Comparison of ENCODE assay signal across 8 cellular contexts in genomic region chr12:46546634-46547273, GRCh38.
DNase-seq lines count a peak whose midpoint lies in the region; ATAC-seq and TF ChIP-seq lines count a peak whose summit lies in the region.

No MANE protein-coding gene starts in this region.

- peak; percentile 50 for DNase-seq in EH (ENCODE audit: low read depth)
- peak; percentile 67 for DNase-seq in choroid plexus epithelial cell (ENCODE audit: low read depth)
- DNase-seq in NCI-H1930 (lab: John Stamatoyannopoulos, UW): no peak
- no peak for DNase-seq in NCI-H128 (lab: John Stamatoyannopoulos, UW; ENCODE audit: unreplicated experiment)
- no peak for DNase-seq in Caco-2
- no peak for DNase-seq in medulla oblongata (ENCODE audit: extremely low spot score)

- no TSS peak for BruUV-seq in Caco-2 (replicated peaks; lab: Mats Ljungman, UMichigan)

- H3K27ac Mint-ChIP-seq in Caco-2 (ENCODE audit: unreplicated experiment): no peak overlapping the region

- H3K4me3 Mint-ChIP-seq in Caco-2 (ENCODE audit: unreplicated experiment): no peak overlapping the region

- TF ChIP-seq CTCF in choroid plexus epithelial cell (conservative IDR thresholded peaks at IDR 0.05; ENCODE audit: low read depth, low read length) (no peak), Caco-2 (IDR thresholded peaks at IDR 0.05; ENCODE audit: insufficient read depth in 1 of 2, low read depth in 1 of 2, low read length in 1 of 2, severe bottlenecking in 1 of 2, unreplicated experiment in 1 of 2) (no peak)

- H3K36me3 ChIP-seq in Caco-2 (ENCODE audit: control insufficient read depth, insufficient read depth, low read length): no peaks in the 10 kb centered on the region

- POLR2A ChIA-PET in Caco-2 (lab: Charles Lee): no interaction called here

- 0 out of 2 replicates have a peak, but pooled peaks cover 4% of the 10 kb centered on the region for H3K9me3 ChIP-seq in Caco-2

- no peak overlapping the region for H3K4me3 ChIP-seq in choroid plexus epithelial cell (ENCODE audit: low read depth, low read length)
- no peak overlapping the region for H3K4me3 ChIP-seq in Caco-2 (ENCODE audit: low read depth, low read length)

- peaks cover 28% of the 10 kb centered on the region for H3K9me3 Mint-ChIP-seq in Caco-2 (ENCODE audit: unreplicated experiment)

- CTCF ChIA-PET in Caco-2 (lab: Charles Lee): no interaction called here

- H3K27me3 Mint-ChIP-seq in Caco-2 (ENCODE audit: insufficient read depth, unreplicated experiment): no peaks in the 10 kb centered on the region

- peak; percentile 94 for ATAC-seq in GM21423 (IDR thresholded peaks at IDR 0.05; ENCODE audit: unreplicated experiment)
- peak; percentile 93 for ATAC-seq in HG03575 (IDR thresholded peaks at IDR 0.05; ENCODE audit: extremely low read depth, insufficient number of reproducible peaks, low FRiP score, unreplicated experiment)

- H3K36me3 Mint-ChIP-seq in Caco-2 (ENCODE audit: insufficient read depth, unreplicated experiment): no peaks in the 10 kb centered on the region

- H3K27me3 ChIP-seq in Caco-2 (replicated peaks; ENCODE audit: control insufficient read depth, insufficient read depth, low read length): no peaks in the 10 kb centered on the region

- peaks cover 6% of the 10 kb centered on the region for H3K4me1 Mint-ChIP-seq in Caco-2 (ENCODE audit: low read depth, unreplicated experiment)

- intact Hi-C loops in Caco-2 (cut with micrococcal nuclease; ENCODE audit: unreplicated experiment): no loop called here

- H3K4me1 ChIP-seq in Caco-2: no peaks in the 10 kb centered on the region

Comparison
In these comparisons a context has a peak if more than half of its experiments do, and no peak if none do; other contexts are left out.
1. DNase-seq: peak in EH (single experiment) and choroid plexus epithelial cell (single experiment); none in NCI-H1930 (0 of 2), NCI-H128 (single experiment), Caco-2 (0 of 2) and medulla oblongata (single experiment).